In genomic region chr14:24459331-24459730, GRCh38 we compare ENCODE assay signal across 15 cellular contexts. TPM values are rescaled to one million over a fixed set of nuclear protein-coding genes. Genes with fewer than 3 reads are reported as not detected.
DNase-seq lines count a peak whose midpoint lies in the region; ATAC-seq, FAIRE-seq and TF ChIP-seq lines count a peak whose summit lies in the region.
"Had no signal": no experiment of that assay in that cellular context is flagged by ENCODE, and none has a peak within 500 bp of the region (broad histone marks: within the 10 kb centered on the region; RNA-seq: fewer than 3 reads in every experiment).

No MANE protein-coding gene starts in this region.

- no peaks in the 10 kb centered on the region for H3K27me3 Mint-ChIP-seq in activated T-helper 17 cell treated with anti-CD3 and anti-CD28 coated beads, Interleukin-2, amount 50 U/mL, for 72 hours

- no peaks in the 10 kb centered on the region for H3K36me3 ChIP-seq in thyroid gland
- H3K36me3 ChIP-seq: HAP-1 had no signal

- peak overlapping the region; percentile 54 for H3K27ac Mint-ChIP-seq in activated T-helper 17 cell treated with anti-CD3 and anti-CD28 coated beads, Interleukin-2, amount 50 U/mL, for 72 hours
- H3K27ac Mint-ChIP-seq: CD8-positive, alpha-beta T cell had no signal

- no peaks in the 10 kb centered on the region for H3K27me3 ChIP-seq in thyroid gland

- WGBS in thyroid gland, 2 donors = 41 to 60% methylated on average over 3 of the region's 3 CpGs

- no peaks in the 10 kb centered on the region for H3K4me1 Mint-ChIP-seq in activated T-helper 17 cell treated with anti-CD3 and anti-CD28 coated beads, Interleukin-2, amount 50 U/mL, for 72 hours

- H3K27ac ChIP-seq in thyroid gland = no peak overlapping the region
- H3K27ac ChIP-seq: 22Rv1, A549 had no signal

- TF ChIP-seq POLR2A in thyroid gland (IDR thresholded peaks at IDR 0.05) (no peak), H54 (IDR thresholded peaks at IDR 0.05; ENCODE audit: low read depth, low read length) (no peak)

- DNase-seq in NCI-H2029 treated with DMSO at 0.1 percent for 48 hours (lab: John Stamatoyannopoulos, UW) = peak; percentile 21
- DNase-seq in NCI-H2029 (lab: John Stamatoyannopoulos, UW) = no peak
- peak; percentile 31 for DNase-seq in DMS79 (lab: John Stamatoyannopoulos, UW)
- DNase-seq in thyroid gland = peak; percentile 58 to 60
- DNase-seq in H54 (ENCODE audit: insufficient read length, low spot score) = no peak
- DNase-seq in NOMO-1 treated with DMSO at 0.1 percent for 48 hours (lab: John Stamatoyannopoulos, UW; ENCODE audit: unreplicated experiment) = no peak
- DNase-seq: AML-193; CD8-positive, alpha-beta T cell; GF-D8 had no signal

- H3K4me3 ChIP-seq in thyroid gland (replicated peaks in 1 of 3) = no peak overlapping the region
- H3K4me3 ChIP-seq: A549, HAP-1 had no signal

- ATAC-seq in activated T-helper 17 cell treated with anti-CD3 and anti-CD28 coated beads, Interleukin-2, amount 50 U/mL, for 72 hours (replicated peaks) = no peak
- ATAC-seq: A549; CD8-positive, alpha-beta T cell had no signal

- H3K36me3 Mint-ChIP-seq in activated T-helper 17 cell treated with anti-CD3 and anti-CD28 coated beads, Interleukin-2, amount 50 U/mL, for 72 hours (ENCODE audit: low read depth) = no peaks in the 10 kb centered on the region
- H3K36me3 Mint-ChIP-seq: CD8-positive, alpha-beta T cell had no signal

- no peak for FAIRE-seq in H54 (lab: Jason Lieb, UNC)
- FAIRE-seq: A549, GM19239, H1 had no signal

- intact Hi-C loops in thyroid gland (cut with DNase I) = no loop called here

- H3K4me3 Mint-ChIP-seq in activated T-helper 17 cell treated with anti-CD3 and anti-CD28 coated beads, Interleukin-2, amount 50 U/mL, for 72 hours = no peak overlapping the region
- H3K4me3 Mint-ChIP-seq: CD8-positive, alpha-beta T cell had no signal

- no peaks in the 10 kb centered on the region for H3K9me3 ChIP-seq in thyroid gland

- H3K4me1 ChIP-seq in thyroid gland = peaks cover 7 to 20% of the 10 kb centered on the region in 2 donors
- H3K4me1 ChIP-seq: A549, HAP-1 had no signal

- no peak for TF ChIP-seq CTCF in thyroid gland (IDR thresholded peaks at IDR 0.05)

- no peaks in the 10 kb centered on the region for H3K9me3 Mint-ChIP-seq in activated T-helper 17 cell treated with anti-CD3 and anti-CD28 coated beads, Interleukin-2, amount 50 U/mL, for 72 hours
- H3K9me3 Mint-ChIP-seq: CD8-positive, alpha-beta T cell had no signal

RNA-seq across cellular contexts. Expression of gene SDR39U1, which starts 16.8 kb away (rescaled TPM):
- total RNA-seq in activated T-helper 17 cell treated with anti-CD3 and anti-CD28 coated beads, Interleukin-2, amount 50 U/mL, for 72 hours = 10 to 100 TPM; 36.6 to 45.7 TPM
- 10 to 100 TPM; 35.1 to 75.6 (median 49.2) TPM for total RNA-seq in thyroid gland

RNA-seq across cellular contexts. Expression of gene KHNYN, which starts 29.6 kb away (rescaled TPM):
- 100 to 1,000 TPM in 1 of 2 donors, 10 to 100 TPM in 1; 64.3 to 132 TPM for total RNA-seq in activated T-helper 17 cell treated with anti-CD3 and anti-CD28 coated beads, Interleukin-2, amount 50 U/mL, for 72 hours
- total RNA-seq in thyroid gland = 10 to 100 TPM; 46.9 to 75.0 (median 48.3) TPM

RNA-seq across cellular contexts. Expression of gene CBLN3, which starts 29.9 kb away (rescaled TPM):
- 10 to 100 TPM; 11.1 to 14.6 TPM for total RNA-seq in activated T-helper 17 cell treated with anti-CD3 and anti-CD28 coated beads, Interleukin-2, amount 50 U/mL, for 72 hours
- total RNA-seq in thyroid gland = 1 to 10 TPM; 1.7 to 3.4 (median 2.3) TPM

RNA-seq across cellular contexts. Expression of gene CMA1, which starts 48.7 kb away (rescaled TPM):
- total RNA-seq in activated T-helper 17 cell treated with anti-CD3 and anti-CD28 coated beads, Interleukin-2, amount 50 U/mL, for 72 hours = under 1 TPM in 1 of 2 donors, not detected in 1; 0.80 TPM
- total RNA-seq in thyroid gland = not detected
- total RNA-seq: CD8-positive, alpha-beta T cell; H1 had no signal

Comparison
In these comparisons a context has a peak if more than half of its experiments do, and no peak if none do; other contexts are left out.
1. DNase-seq: peak in NCI-H2029 treated with DMSO at 0.1 percent for 48 hours (single experiment), DMS79 (single experiment) and thyroid gland (2 of 2); none in NCI-H2029 (single experiment), H54 (single experiment) and NOMO-1 treated with DMSO at 0.1 percent for 48 hours (single experiment).